In genomic region chr13:68099616-68100015, GRCh38 we compare ENCODE assay signal across 13 cellular contexts.
DNase-seq lines count a peak whose midpoint lies in the region; ATAC-seq and TF ChIP-seq lines count a peak whose summit lies in the region.
"Had no signal": no experiment of that assay in that cellular context is flagged by ENCODE, and none has a peak within 500 bp of the region (broad histone marks: within the 10 kb centered on the region; RNA-seq: fewer than 3 reads in every experiment).

No MANE protein-coding gene starts in this region.

- dilution Hi-C loops in mammary epithelial cell (cut with HindIII; ENCODE audit: low sequenced_read_pairs), result no loop called here

- BruUV-seq in mammary epithelial cell (replicated peaks; lab: Mats Ljungman, UMichigan), result no TSS peak

- peaks cover 8% of the 10 kb centered on the region for H3K4me1 ChIP-seq in mammary epithelial cell (ENCODE audit: insufficient read depth, low read length)
- H3K4me1 ChIP-seq: HAP-1 had no signal

- WGBS in mammary epithelial cell (ENCODE audit: low coverage, missing lambda C conversion rate), result 11% methylated on average over 1 of the region's 1 CpG

- intact Hi-C loops in mammary epithelial cell (cut with micrococcal nuclease), result loop anchor here (10.0 kb wide), 1 partner anchor 135 kb away; no protein-coding TSS in a partner anchor

- no peak overlapping the region for H3K4me2 ChIP-seq in mammary epithelial cell (ENCODE audit: insufficient read depth, low read depth, low read length)

- H3K9ac ChIP-seq in mammary epithelial cell (ENCODE audit: insufficient read depth, low read length), result no peak overlapping the region

- CTCF ChIA-PET in mammary epithelial cell (lab: Charles Lee; ENCODE audit: low non-redundant PET), result no interaction called here

- H2AFZ ChIP-seq in mammary epithelial cell (ENCODE audit: low read depth, low read length), result no peak overlapping the region

- TF ChIP-seq CTCF in mammary epithelial cell (conservative IDR thresholded peaks at IDR 0.05 in 1 of 2, IDR thresholded peaks at IDR 0.05 in 1 of 2; ENCODE audit: extremely low read depth in 1 of 2, insufficient read depth in 1 of 2, low read depth in 1 of 2, low read length in 2 of 2), result no peak

- ATAC-seq in GM21576 (IDR thresholded peaks at IDR 0.05; ENCODE audit: unreplicated experiment) (no peak), GM18909 (IDR thresholded peaks at IDR 0.05; ENCODE audit: poor library complexity, unreplicated experiment) (no peak)

- no peaks in the 10 kb centered on the region for H3K9me3 ChIP-seq in mammary epithelial cell (replicated peaks; ENCODE audit: insufficient read depth, low read length)
- H3K9me3 ChIP-seq: HAP-1 had no signal

- in situ Hi-C loops in mammary epithelial cell (cut with MboI; ENCODE audit: low sequenced_read_pairs in 2 of 2), result no loop called here

- H4K20me1 ChIP-seq in mammary epithelial cell (ENCODE audit: insufficient read depth, low read length), result no peaks in the 10 kb centered on the region

- H3K36me3 ChIP-seq in mammary epithelial cell (ENCODE audit: insufficient read depth, low read length), result no peaks in the 10 kb centered on the region
- H3K36me3 ChIP-seq: HAP-1 had no signal

- H3K4me3 ChIP-seq in mammary epithelial cell (replicated peaks in 1 of 3; ENCODE audit: insufficient read depth in 1 of 3, low read depth in 2 of 3, low read length in 3 of 3), result no peak overlapping the region
- H3K4me3 ChIP-seq: HAP-1 had no signal

- H3K27me3 ChIP-seq in mammary epithelial cell (ENCODE audit: insufficient read depth, low read length), result no peaks in the 10 kb centered on the region

- DNase-seq in ELR (ENCODE audit: low read depth) (peak; percentile 78), NCI-H226 (peak; percentile 42), mammary epithelial cell (peak; percentile 40), islet precursor cell (peak; percentile 48), DMS79 treated with DMSO at 0.1 percent for 48 hours (lab: John Stamatoyannopoulos, UW) (no peak), DMS 273 treated with DMSO at 0.1 percent for 48 hours (lab: John Stamatoyannopoulos, UW) (no peak)
- DNase-seq: erythroblast; midbrain; NCI-H1092 treated with DMSO at 0.1 percent for 48 hours; stimulated activated CD4-positive, alpha-beta T cell treated with anti-CD3 and anti-CD28 coated beads, Interleukin-12 subunit alpha, Interleukin-12 subunit beta, amount 100 ng/mL, for 4 hours had no signal

- H3K79me2 ChIP-seq in mammary epithelial cell (ENCODE audit: insufficient read depth, low read length), result no peaks in the 10 kb centered on the region

- no peak overlapping the region for H3K27ac ChIP-seq in mammary epithelial cell (ENCODE audit: insufficient read depth, low read depth, low read length)

Comparison
In these comparisons a context has a peak if more than half of its experiments do, and no peak if none do; other contexts are left out.
1. DNase-seq: peak in ELR (single experiment), NCI-H226 (single experiment), mammary epithelial cell (single experiment) and islet precursor cell (single experiment); none in DMS79 treated with DMSO at 0.1 percent for 48 hours (single experiment) and DMS 273 treated with DMSO at 0.1 percent for 48 hours (single experiment).